ENCODE assay signal across 14 cellular contexts in the genomic region with DNA sequence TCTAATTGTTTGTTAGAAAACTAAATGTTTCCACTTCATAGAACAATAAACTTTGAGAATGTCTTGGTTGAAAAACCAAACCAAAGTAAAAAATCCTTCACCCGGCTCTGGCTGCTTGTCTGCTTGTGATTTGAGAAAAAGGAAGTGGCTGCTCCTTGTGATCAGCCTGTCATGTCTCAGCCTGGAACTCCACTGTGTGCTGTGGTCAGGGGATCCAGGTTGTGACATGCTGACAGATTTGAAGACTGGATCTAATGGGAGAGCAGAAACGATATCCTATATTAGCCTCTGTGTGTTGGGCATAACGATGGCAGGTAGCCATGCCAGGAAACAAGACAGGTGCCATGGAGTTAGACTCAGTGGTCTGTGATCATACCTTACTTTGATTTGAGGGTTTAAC. TPM values are rescaled to one million over a fixed set of nuclear protein-coding genes. Genes with fewer than 3 reads are reported as not detected.
DNase-seq lines count a peak whose midpoint lies in the region; ATAC-seq and TF ChIP-seq lines count a peak whose summit lies in the region.
"Had no signal": no experiment of that assay in that cellular context is flagged by ENCODE, and none has a peak within 500 bp of the region (broad histone marks: within the 10 kb centered on the region; RNA-seq: fewer than 3 reads in every experiment).

No MANE protein-coding gene starts in this region.

- no peak for DNase-seq in activated T-cell treated with anti-CD3 and anti-CD28 coated beads, Interleukin-2, amount 50 U/mL, for 72 hours
- no peak for DNase-seq in activated T-cell treated with anti-CD3 and anti-CD28 coated beads for 4 hours
- peak; percentile 24 for DNase-seq in SKM-1 (lab: John Stamatoyannopoulos, UW; ENCODE audit: unreplicated experiment)
- DNase-seq in immature natural killer cell, result peak in 1 of 3 donors; percentile 16
- DNase-seq in thyroid gland, result peak; percentile 41 to 56
- no peak for DNase-seq in ureter (ENCODE audit: low spot score)
- DNase-seq: HCEC 1CT; Karpas-422; NCI-H446; spleen; stimulated activated CD8-positive, alpha-beta memory T cell treated with anti-CD3 and anti-CD28 coated beads, Interleukin-4, amount 100 ng/mL, for 48 hours had no signal

- no peaks in the 10 kb centered on the region for H3K27me3 ChIP-seq in thyroid gland
- H3K27me3 ChIP-seq: ascending aorta, spleen had no signal

- peaks cover 0 to 2% of the 10 kb centered on the region in 2 donors for H3K36me3 Mint-ChIP-seq in activated T-cell treated with anti-CD3 and anti-CD28 coated beads, Interleukin-2, amount 50 U/mL, for 72 hours (ENCODE audit: insufficient read depth in 2 of 2)
- H3K36me3 Mint-ChIP-seq in immature natural killer cell, result peaks cover 4 to 10% (median 8%) of the 10 kb centered on the region in 3 donors

- H3K4me1 ChIP-seq in thyroid gland, result peaks cover 57 to 68% of the 10 kb centered on the region in 2 donors

- no peaks in the 10 kb centered on the region for H3K9me3 Mint-ChIP-seq in activated T-cell treated with anti-CD3 and anti-CD28 coated beads, Interleukin-2, amount 50 U/mL, for 72 hours
- no peaks in the 10 kb centered on the region for H3K9me3 Mint-ChIP-seq in immature natural killer cell

- H3K27ac Mint-ChIP-seq in activated T-cell treated with anti-CD3 and anti-CD28 coated beads, Interleukin-2, amount 50 U/mL, for 72 hours, result peak overlapping the region; percentile 11
- peak overlapping the region; percentile 71 to 97 (median 89) for H3K27ac Mint-ChIP-seq in immature natural killer cell

- no peak overlapping the region for H3K4me3 ChIP-seq in thyroid gland (replicated peaks in 1 of 3)
- H3K4me3 ChIP-seq: ascending aorta, spleen had no signal

- peaks cover 66% of the 10 kb centered on the region for H3K4me1 Mint-ChIP-seq in activated T-cell treated with anti-CD3 and anti-CD28 coated beads, Interleukin-2, amount 50 U/mL, for 72 hours (ENCODE audit: low read depth)
- H3K4me1 Mint-ChIP-seq in immature natural killer cell, result peaks cover 64 to 78% of the 10 kb centered on the region in 2 donors

- peak overlapping the region; percentile 59 to 73 (median 64) for H3K27ac ChIP-seq in thyroid gland
- H3K27ac ChIP-seq: ascending aorta had no signal

- 41 to 45% methylated on average over 3 of the region's 3 CpGs for WGBS in thyroid gland, 2 donors

- no peak for TF ChIP-seq POLR2A in thyroid gland (IDR thresholded peaks at IDR 0.05)

- TF ChIP-seq CTCF in thyroid gland (IDR thresholded peaks at IDR 0.05), result no peak

- H3K4me3 Mint-ChIP-seq in activated T-cell treated with anti-CD3 and anti-CD28 coated beads, Interleukin-2, amount 50 U/mL, for 72 hours, result peak overlapping the region in 1 of 2 donors; percentile 32
- H3K4me3 Mint-ChIP-seq in immature natural killer cell, result peak overlapping the region in 4 of 5 donors; percentile 56 to 71 (median 70)

- intact Hi-C loops in thyroid gland (cut with DNase I), result no loop called here

- no peak for ATAC-seq in activated T-cell treated with anti-CD3 and anti-CD28 coated beads, Interleukin-2, amount 50 U/mL, for 72 hours (replicated peaks in 1 of 2)
- no peak for ATAC-seq in GM21360 (IDR thresholded peaks at IDR 0.05; ENCODE audit: unreplicated experiment)
- ATAC-seq in GM19324 (IDR thresholded peaks at IDR 0.05; ENCODE audit: low FRiP score, unreplicated experiment), result no peak

- H3K9me3 ChIP-seq in thyroid gland, result no peaks in the 10 kb centered on the region
- H3K9me3 ChIP-seq: ascending aorta, spleen had no signal

- no peaks in the 10 kb centered on the region for H3K27me3 Mint-ChIP-seq in activated T-cell treated with anti-CD3 and anti-CD28 coated beads, Interleukin-2, amount 50 U/mL, for 72 hours (ENCODE audit: low read depth)
- H3K27me3 Mint-ChIP-seq in immature natural killer cell (ENCODE audit: low read depth in 3 of 3), result peaks cover 7 to 11% (median 7%) of the 10 kb centered on the region in 3 donors

- no peaks in the 10 kb centered on the region for H3K36me3 ChIP-seq in thyroid gland
- H3K36me3 ChIP-seq: ascending aorta had no signal

RNA-seq across cellular contexts. Expression of a gene that starts 40.9 kb away (rescaled TPM):
- 10 to 100 TPM; 25.7 to 30.2 TPM for total RNA-seq in activated T-cell treated with anti-CD3 and anti-CD28 coated beads, Interleukin-2, amount 50 U/mL, for 72 hours
- polyA plus RNA-seq in immature natural killer cell, result 1 to 10 TPM; 2.0 to 7.5 (median 4.1) TPM
- 10 to 100 TPM; 14.0 to 28.4 (median 20.7) TPM for total RNA-seq in thyroid gland
- total RNA-seq in ureter, result 47.6 TPM

RNA-seq across cellular contexts. Expression of a gene that starts 43.3 kb away (rescaled TPM):
- 10 to 100 TPM; 26.4 to 27.1 TPM for total RNA-seq in activated T-cell treated with anti-CD3 and anti-CD28 coated beads, Interleukin-2, amount 50 U/mL, for 72 hours
- polyA plus RNA-seq in immature natural killer cell, result 10 to 100 TPM; 24.9 to 37.6 (median 28.6) TPM
- total RNA-seq in thyroid gland, result 10 to 100 TPM; 24.2 to 30.3 (median 27.5) TPM
- total RNA-seq in ureter, result 36.1 TPM

Comparison
In these comparisons a context has a peak if more than half of its experiments do, and no peak if none do; other contexts are left out.
1. DNase-seq: peak in SKM-1 (single experiment) and thyroid gland (2 of 2); none in activated T-cell treated with anti-CD3 and anti-CD28 coated beads, Interleukin-2, amount 50 U/mL, for 72 hours (0 of 2), activated T-cell treated with anti-CD3 and anti-CD28 coated beads for 4 hours (single experiment) and ureter (single experiment).